Comparison of ENCODE assay signal across 1 cellular context in the genomic region with DNA sequence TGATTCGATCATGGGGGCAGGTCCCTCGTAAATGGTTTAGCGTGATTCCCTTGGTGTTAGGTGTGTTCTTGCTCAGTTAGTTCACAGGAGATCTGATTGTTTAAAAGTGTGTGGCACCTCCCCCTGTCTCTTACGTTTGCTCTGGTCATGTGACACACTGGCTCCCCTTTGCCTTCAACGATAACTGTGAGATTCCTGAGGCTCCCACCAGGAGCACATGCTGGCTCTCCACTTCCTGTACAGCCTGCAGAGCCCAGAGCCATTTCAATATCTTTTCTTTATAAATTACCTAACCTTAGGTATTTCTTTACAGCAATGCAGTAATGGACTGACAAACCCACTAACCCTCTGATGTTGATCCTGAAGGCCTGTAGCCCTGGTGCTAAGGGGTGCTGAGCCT.
A peak's percentile ranks its signal among the peaks of the same experiment; 100 is the strongest.
TF ChIP-seq lines count a peak whose summit lies in the region.

No MANE protein-coding gene starts in this region.

TF ChIP-seq in K562, 482 proteins besides CTCF, POLR2A, EP300 and RAD21 (continued from another document):
- TF ChIP-seq, protein P1, sequence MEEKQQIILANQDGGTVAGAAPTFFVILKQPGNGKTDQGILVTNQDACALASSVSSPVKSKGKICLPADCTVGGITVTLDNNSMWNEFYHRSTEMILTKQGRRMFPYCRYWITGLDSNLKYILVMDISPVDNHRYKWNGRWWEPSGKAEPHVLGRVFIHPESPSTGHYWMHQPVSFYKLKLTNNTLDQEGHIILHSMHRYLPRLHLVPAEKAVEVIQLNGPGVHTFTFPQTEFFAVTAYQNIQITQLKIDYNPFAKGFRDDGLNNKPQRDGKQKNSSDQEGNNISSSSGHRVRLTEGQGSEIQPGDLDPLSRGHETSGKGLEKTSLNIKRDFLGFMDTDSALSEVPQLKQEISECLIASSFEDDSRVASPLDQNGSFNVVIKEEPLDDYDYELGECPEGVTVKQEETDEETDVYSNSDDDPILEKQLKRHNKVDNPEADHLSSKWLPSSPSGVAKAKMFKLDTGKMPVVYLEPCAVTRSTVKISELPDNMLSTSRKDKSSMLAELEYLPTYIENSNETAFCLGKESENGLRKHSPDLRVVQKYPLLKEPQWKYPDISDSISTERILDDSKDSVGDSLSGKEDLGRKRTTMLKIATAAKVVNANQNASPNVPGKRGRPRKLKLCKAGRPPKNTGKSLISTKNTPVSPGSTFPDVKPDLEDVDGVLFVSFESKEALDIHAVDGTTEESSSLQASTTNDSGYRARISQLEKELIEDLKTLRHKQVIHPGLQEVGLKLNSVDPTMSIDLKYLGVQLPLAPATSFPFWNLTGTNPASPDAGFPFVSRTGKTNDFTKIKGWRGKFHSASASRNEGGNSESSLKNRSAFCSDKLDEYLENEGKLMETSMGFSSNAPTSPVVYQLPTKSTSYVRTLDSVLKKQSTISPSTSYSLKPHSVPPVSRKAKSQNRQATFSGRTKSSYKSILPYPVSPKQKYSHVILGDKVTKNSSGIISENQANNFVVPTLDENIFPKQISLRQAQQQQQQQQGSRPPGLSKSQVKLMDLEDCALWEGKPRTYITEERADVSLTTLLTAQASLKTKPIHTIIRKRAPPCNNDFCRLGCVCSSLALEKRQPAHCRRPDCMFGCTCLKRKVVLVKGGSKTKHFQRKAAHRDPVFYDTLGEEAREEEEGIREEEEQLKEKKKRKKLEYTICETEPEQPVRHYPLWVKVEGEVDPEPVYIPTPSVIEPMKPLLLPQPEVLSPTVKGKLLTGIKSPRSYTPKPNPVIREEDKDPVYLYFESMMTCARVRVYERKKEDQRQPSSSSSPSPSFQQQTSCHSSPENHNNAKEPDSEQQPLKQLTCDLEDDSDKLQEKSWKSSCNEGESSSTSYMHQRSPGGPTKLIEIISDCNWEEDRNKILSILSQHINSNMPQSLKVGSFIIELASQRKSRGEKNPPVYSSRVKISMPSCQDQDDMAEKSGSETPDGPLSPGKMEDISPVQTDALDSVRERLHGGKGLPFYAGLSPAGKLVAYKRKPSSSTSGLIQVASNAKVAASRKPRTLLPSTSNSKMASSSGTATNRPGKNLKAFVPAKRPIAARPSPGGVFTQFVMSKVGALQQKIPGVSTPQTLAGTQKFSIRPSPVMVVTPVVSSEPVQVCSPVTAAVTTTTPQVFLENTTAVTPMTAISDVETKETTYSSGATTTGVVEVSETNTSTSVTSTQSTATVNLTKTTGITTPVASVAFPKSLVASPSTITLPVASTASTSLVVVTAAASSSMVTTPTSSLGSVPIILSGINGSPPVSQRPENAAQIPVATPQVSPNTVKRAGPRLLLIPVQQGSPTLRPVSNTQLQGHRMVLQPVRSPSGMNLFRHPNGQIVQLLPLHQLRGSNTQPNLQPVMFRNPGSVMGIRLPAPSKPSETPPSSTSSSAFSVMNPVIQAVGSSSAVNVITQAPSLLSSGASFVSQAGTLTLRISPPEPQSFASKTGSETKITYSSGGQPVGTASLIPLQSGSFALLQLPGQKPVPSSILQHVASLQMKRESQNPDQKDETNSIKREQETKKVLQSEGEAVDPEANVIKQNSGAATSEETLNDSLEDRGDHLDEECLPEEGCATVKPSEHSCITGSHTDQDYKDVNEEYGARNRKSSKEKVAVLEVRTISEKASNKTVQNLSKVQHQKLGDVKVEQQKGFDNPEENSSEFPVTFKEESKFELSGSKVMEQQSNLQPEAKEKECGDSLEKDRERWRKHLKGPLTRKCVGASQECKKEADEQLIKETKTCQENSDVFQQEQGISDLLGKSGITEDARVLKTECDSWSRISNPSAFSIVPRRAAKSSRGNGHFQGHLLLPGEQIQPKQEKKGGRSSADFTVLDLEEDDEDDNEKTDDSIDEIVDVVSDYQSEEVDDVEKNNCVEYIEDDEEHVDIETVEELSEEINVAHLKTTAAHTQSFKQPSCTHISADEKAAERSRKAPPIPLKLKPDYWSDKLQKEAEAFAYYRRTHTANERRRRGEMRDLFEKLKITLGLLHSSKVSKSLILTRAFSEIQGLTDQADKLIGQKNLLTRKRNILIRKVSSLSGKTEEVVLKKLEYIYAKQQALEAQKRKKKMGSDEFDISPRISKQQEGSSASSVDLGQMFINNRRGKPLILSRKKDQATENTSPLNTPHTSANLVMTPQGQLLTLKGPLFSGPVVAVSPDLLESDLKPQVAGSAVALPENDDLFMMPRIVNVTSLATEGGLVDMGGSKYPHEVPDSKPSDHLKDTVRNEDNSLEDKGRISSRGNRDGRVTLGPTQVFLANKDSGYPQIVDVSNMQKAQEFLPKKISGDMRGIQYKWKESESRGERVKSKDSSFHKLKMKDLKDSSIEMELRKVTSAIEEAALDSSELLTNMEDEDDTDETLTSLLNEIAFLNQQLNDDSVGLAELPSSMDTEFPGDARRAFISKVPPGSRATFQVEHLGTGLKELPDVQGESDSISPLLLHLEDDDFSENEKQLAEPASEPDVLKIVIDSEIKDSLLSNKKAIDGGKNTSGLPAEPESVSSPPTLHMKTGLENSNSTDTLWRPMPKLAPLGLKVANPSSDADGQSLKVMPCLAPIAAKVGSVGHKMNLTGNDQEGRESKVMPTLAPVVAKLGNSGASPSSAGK (IDR thresholded peaks at IDR 0.05) = peak; percentile 72
- TF ChIP-seq L3MBTL2 (IDR thresholded peaks at IDR 0.05) (peak; percentile 84), SLC30A9 (CRISPR knock-in tag; IDR thresholded peaks at IDR 0.05) (no peak)
- TF ChIP-seq, protein P2, sequence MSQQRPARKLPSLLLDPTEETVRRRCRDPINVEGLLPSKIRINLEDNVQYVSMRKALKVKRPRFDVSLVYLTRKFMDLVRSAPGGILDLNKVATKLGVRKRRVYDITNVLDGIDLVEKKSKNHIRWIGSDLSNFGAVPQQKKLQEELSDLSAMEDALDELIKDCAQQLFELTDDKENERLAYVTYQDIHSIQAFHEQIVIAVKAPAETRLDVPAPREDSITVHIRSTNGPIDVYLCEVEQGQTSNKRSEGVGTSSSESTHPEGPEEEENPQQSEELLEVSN (IDR thresholded peaks at IDR 0.05; ENCODE audit: borderline replicate concordance in 1 of 2, extremely low read depth in 1 of 2, insufficient read depth in 1 of 2, insufficient read length in 1 of 2, low read depth in 1 of 2, low read length in 1 of 2, poor library complexity in 1 of 2, severe bottlenecking in 1 of 2) = peak in 1 of 2 experiments; percentile 39
